17 cellular contexts compared by ENCODE assay signal in genomic region chr19:2771786-2772674, GRCh38. TPM values are rescaled to one million over a fixed set of nuclear protein-coding genes. Genes with fewer than 3 reads are reported as not detected.
DNase-seq lines count a peak whose midpoint lies in the region; ATAC-seq, FAIRE-seq and TF ChIP-seq lines count a peak whose summit lies in the region.
"Had no signal": no experiment of that assay in that cellular context is flagged by ENCODE, and none has a peak within 500 bp of the region (broad histone marks: within the 10 kb centered on the region; RNA-seq: fewer than 3 reads in every experiment).

No MANE protein-coding gene starts in this region.

- H3K27ac Mint-ChIP-seq in H9, result peak overlapping the region in 2 of 3 experiments; percentile 27 to 61; a peak in 3 of 7 replicates
- H3K27ac Mint-ChIP-seq: activated naive CD4-positive, alpha-beta T cell treated with anti-CD3 and anti-CD28 coated beads for 36 hours had no signal

- no peak overlapping the region for H2BK12ac ChIP-seq in H9 (ENCODE audit: insufficient read length, low read depth, low read length)

- no peaks in the 10 kb centered on the region for H3K4me1 ChIP-seq in H9 (ENCODE audit: insufficient read depth, low read length)
- H3K4me1 ChIP-seq in K562 (replicated peaks in 1 of 2; ENCODE audit: control insufficient read depth in 2 of 2, insufficient read depth in 2 of 2, low read length in 2 of 2), result peaks cover 5 to 49% of the 10 kb centered on the region in 2 experiments
- peaks cover 0 to 54% (median 48%) of the 10 kb centered on the region in 4 donors for H3K4me1 ChIP-seq in sigmoid colon

- CTCF ChIA-PET in K562 (lab: Yijun Ruan, JAX; ENCODE audit: low intra/inter-chr PET ratio), result no interaction called here

- H3K14ac ChIP-seq in H9 (ENCODE audit: insufficient read depth, low read length), result no peak overlapping the region

- intact Hi-C loops in K562 (cut with micrococcal nuclease) (no loop called here), left cardiac atrium (cut with DNase I) (no loop called here), sigmoid colon (cut with DNase I) (no loop called here)

- WGBS in H9 (ENCODE audit: extremely low coverage, insufficient read length, low lambda C conversion rate), result no CpG with 5 or more reads among the region's 29 CpGs
- 95% methylated on average over 28 of the region's 29 CpGs for WGBS in K562 (ENCODE audit: insufficient coverage, low coverage, missing lambda C conversion rate)
- WGBS in sigmoid colon, 2 donors, result 88% methylated on average over 29 of the region's 29 CpGs

- H4K8ac ChIP-seq in H9 (replicated peaks; ENCODE audit: insufficient read length, low read depth, low read length), result no peak overlapping the region

- H3K36me3 Mint-ChIP-seq in H9 (ENCODE audit: insufficient read depth in 1 of 3, low read depth in 3 of 3), result peaks cover 2 to 15% (median 13%) of the 10 kb centered on the region in 3 experiments; a peak in 5 of 7 replicates

- H3K4me3 Mint-ChIP-seq in H9, result no peak overlapping the region
- H3K4me3 Mint-ChIP-seq: activated naive CD4-positive, alpha-beta T cell treated with anti-CD3 and anti-CD28 coated beads for 36 hours had no signal

- no peak overlapping the region for H3K4ac ChIP-seq in H9 (ENCODE audit: low read depth, low read length)

- H3K4me2 ChIP-seq in H9 (ENCODE audit: insufficient read depth, insufficient read length, low read length), result no peak overlapping the region
- no peak overlapping the region for H3K4me2 ChIP-seq in K562 (ENCODE audit: insufficient read depth, low read length)

- no peaks in the 10 kb centered on the region for H3K9me3 Mint-ChIP-seq in H9
- H3K9me3 Mint-ChIP-seq: activated naive CD4-positive, alpha-beta T cell treated with anti-CD3 and anti-CD28 coated beads for 36 hours had no signal

- no peak overlapping the region for H2AK5ac ChIP-seq in H9 (ENCODE audit: insufficient read length, low read length)

- no peak for TF ChIP-seq RAD21 in K562 (CRISPR knock-in tag; conservative IDR thresholded peaks at IDR 0.05 in 1 of 2, IDR thresholded peaks at IDR 0.05 in 1 of 2)

- TF ChIP-seq POLR2A in K562 (conservative IDR thresholded peaks at IDR 0.05) (no peak), sigmoid colon (IDR thresholded peaks at IDR 0.05) (no peak)

- no peak overlapping the region for H2BK15ac ChIP-seq in H9 (ENCODE audit: low read depth, low read length)

- no peak overlapping the region for H3K18ac ChIP-seq in H9 (ENCODE audit: insufficient read length, low read depth, low read length)

- H3K79me1 ChIP-seq in H9 (ENCODE audit: insufficient read depth, low read depth, low read length, poor library complexity, severe bottlenecking), result peaks cover 9% of the 10 kb centered on the region

- no peaks in the 10 kb centered on the region; a peak in 1 of 4 replicates for H3K4me1 Mint-ChIP-seq in H9

- in situ Hi-C loops in K562 (cut with MboI), result no loop called here

- H3K27me3 Mint-ChIP-seq in H9 (ENCODE audit: low read depth), result no peaks in the 10 kb centered on the region

- no peak overlapping the region for H3K27ac ChIP-seq in H9 (ENCODE audit: insufficient read length, low read depth, low read length)
- no peak overlapping the region for H3K27ac ChIP-seq in K562 (ENCODE audit: extremely low read depth, low read depth, low read length)
- H3K27ac ChIP-seq in sigmoid colon, result peak overlapping the region; percentile 60 to 76 (median 75)

- H3K9me1 ChIP-seq in K562 (ENCODE audit: control insufficient read depth, insufficient read depth, low read length), result no peaks in the 10 kb centered on the region

- no peak overlapping the region for H2AFZ ChIP-seq in H9 (ENCODE audit: low read length)
- H2AFZ ChIP-seq in K562 (ENCODE audit: low read depth, low read length), result no peak overlapping the region

- H3K27me3 ChIP-seq in H9 (ENCODE audit: insufficient read depth, low read length) (no peaks in the 10 kb centered on the region), K562 (ENCODE audit: control insufficient read depth in 2 of 2, insufficient read depth in 2 of 2, low read length in 2 of 2) (no peaks in the 10 kb centered on the region), sigmoid colon (no peaks in the 10 kb centered on the region)

- no peak overlapping the region for H2BK120ac ChIP-seq in H9 (ENCODE audit: low read depth, low read length, poor library complexity, severe bottlenecking)

- DNase-seq in H9 (no peak), K562 (ENCODE audit: extremely low read depth in 1 of 4, low spot score in 3 of 4) (no peak), left cardiac atrium (no peak), sigmoid colon (no peak), putamen (ENCODE audit: low spot score) (no peak), NCI-H69 (lab: John Stamatoyannopoulos, UW) (no peak)
- DNase-seq: activated naive CD4-positive, alpha-beta T cell treated with anti-CD3 and anti-CD28 coated beads for 36 hours; effector CD8-positive, alpha-beta T cell; GDM1; MV-4-11; NCI-H774; nucleus accumbens; stimulated activated naive CD8-positive, alpha-beta T cell treated with anti-CD3 and anti-CD28 coated beads, Interleukin-15, Interleukin-2, amounts not matched to agents 100 U/mL and 50 U/mL, for 24 hours had no signal

- no peak overlapping the region for H3K4me3 ChIP-seq in K562
- no peak overlapping the region for H3K4me3 ChIP-seq in sigmoid colon

- ATAC-seq in K562 (no peak), left cardiac atrium (peak; percentile 9 to 50), GM19397 (IDR thresholded peaks at IDR 0.05; ENCODE audit: unreplicated experiment) (no peak), GM19324 (IDR thresholded peaks at IDR 0.05; ENCODE audit: low FRiP score, unreplicated experiment) (no peak)
- ATAC-seq: HCT116; stimulated activated naive CD8-positive, alpha-beta T cell treated with anti-CD3 and anti-CD28 coated beads, Interleukin-15, Interleukin-2, amounts not matched to agents 100 U/mL and 50 U/mL, for 24 hours had no signal

- no peak for TF ChIP-seq EP300 in K562 (IDR thresholded peaks at IDR 0.05; ENCODE audit: low read length)
- no peak for TF ChIP-seq EP300 in sigmoid colon (IDR thresholded peaks at IDR 0.05)

- H3K9me3 ChIP-seq in H9 (ENCODE audit: control insufficient read depth, low read depth, low read length), result no peaks in the 10 kb centered on the region
- no peaks in the 10 kb centered on the region for H3K9me3 ChIP-seq in K562 (replicated peaks; ENCODE audit: control insufficient read depth, insufficient read depth, low read depth, low read length)
- no peaks in the 10 kb centered on the region for H3K9me3 ChIP-seq in sigmoid colon

- no peak for FAIRE-seq in K562 (lab: Jason Lieb, UNC)

- no TSS peak for BruUV-seq in K562 (replicated peaks; lab: Mats Ljungman, UMichigan)

- H4K91ac ChIP-seq in H9 (ENCODE audit: insufficient read length, low read depth, low read length), result no peak overlapping the region

- no peak for TF ChIP-seq CTCF in H9 (conservative IDR thresholded peaks at IDR 0.05)
- no peak for TF ChIP-seq CTCF in K562 (IDR thresholded peaks at IDR 0.05 in 2 of 3, conservative IDR thresholded peaks at IDR 0.05 in 1 of 3; ENCODE audit: insufficient read depth in 2 of 3, low read depth in 1 of 3, low read length in 3 of 3)
- TF ChIP-seq CTCF in sigmoid colon (IDR thresholded peaks at IDR 0.05), result no peak

- H3K56ac ChIP-seq in H9 (ENCODE audit: insufficient read length, low read depth, low read length), result no peak overlapping the region

- H3T11ph ChIP-seq in H9 (ENCODE audit: low read length), result no peak overlapping the region

- no peaks in the 10 kb centered on the region for H3K23me2 ChIP-seq in H9 (ENCODE audit: insufficient read length, low read depth, low read length, poor library complexity, severe bottlenecking)

- no peak overlapping the region for H4K5ac ChIP-seq in H9 (ENCODE audit: insufficient read length, low read depth, low read length)

- POLR2A ChIA-PET in K562 (lab: Yijun Ruan, JAX), result interaction anchor here (1.5 kb wide), 2 partner anchors 11 to 13 kb away, joined by 4 to 5 read pairs; partner anchors contain the start of gene SGTA

- no peak overlapping the region for H2BK5ac ChIP-seq in H9 (ENCODE audit: insufficient read length, low read length)

- H3K23ac ChIP-seq in H9 (ENCODE audit: insufficient read length, low read depth, low read length), result no peak overlapping the region

- H2BK20ac ChIP-seq in H9 (ENCODE audit: low read depth, low read length, poor library complexity, severe bottlenecking), result no peak overlapping the region

- H3K9ac ChIP-seq in H9 (ENCODE audit: extremely low read depth, insufficient read length, low read length) (no peak overlapping the region), K562 (ENCODE audit: insufficient read depth in 1 of 2, low read depth in 2 of 2, low read length in 2 of 2) (peak overlapping the region in 1 of 2 experiments; percentile 3; a peak in 2 of 4 replicates)

- H4K20me1 ChIP-seq in H9 (ENCODE audit: control insufficient read depth, insufficient read depth, insufficient read length), result no peaks in the 10 kb centered on the region
- peaks cover 32% of the 10 kb centered on the region for H4K20me1 ChIP-seq in K562 (replicated peaks; ENCODE audit: control insufficient read depth, insufficient read depth, low read length)

- peaks cover 56% of the 10 kb centered on the region; the same call in 1 of the 2 replicates for H3K79me2 ChIP-seq in H9 (ENCODE audit: insufficient read depth, low read length)
- H3K79me2 ChIP-seq in K562 (ENCODE audit: control insufficient read depth, insufficient read depth, low read length), result peaks cover 78% of the 10 kb centered on the region

- H3K36me3 ChIP-seq in K562 (ENCODE audit: control insufficient read depth, insufficient read depth, low read length), result peaks cover 72% of the 10 kb centered on the region; the same call in 2 of the 3 replicates
- H3K36me3 ChIP-seq in sigmoid colon, result peaks cover 3 to 18% (median 8%) of the 10 kb centered on the region in 4 donors

RNA-seq across cellular contexts. Expression of gene SGTA, which starts 11.0 kb away (rescaled TPM):
- total RNA-seq in H9 (2021) (102 TPM in 2 replicates), K562 (2014; rRNA removed) (73.2 and 106 TPM in 2 replicates), K562 (2014; rRNA removed; fragmentation: Illumina TruSeq; extraction: Trizol) (16.2 and 18.1 TPM in 2 replicates), K562 (2015; rRNA removed; fragmentation: Illumina TruSeq; extraction: Trizol) (49.9 and 50.8 TPM in 2 replicates), K562 (2021) (106 and 110 TPM in 2 replicates), left cardiac atrium (10 to 100 TPM; 52.5 to 88.1 TPM), sigmoid colon (10 to 100 TPM; 42.5 to 48.1 (median 45.2) TPM)
- total RNA-seq in K562 (2011; cell fraction: chromatin; rRNA removed; ENCODE audit: low replicate concordance), result 53.5 and 114 TPM in 2 replicates
- total RNA-seq in K562 (2011; cell fraction: nucleolus; rRNA removed), result 73.2 and 78.7 TPM in 2 replicates
- 57.0 and 59.8 TPM in 2 replicates for total RNA-seq in K562 (2011; cell fraction: nucleoplasm; rRNA removed)
- polyA plus RNA-seq in K562 (2011; rRNA removed) (44.5 and 67.3 TPM in 2 replicates), K562 (2014; fragmentation: Illumina TruSeq; extraction: Trizol) (72.3 and 101 TPM in 2 replicates), K562 (2014; fragmentation: Nextera tagmentation; extraction: Ambion mirVana) (1 to 10 TPM; 1.4 to 4.8 TPM), K562 (2014; rRNA removed) (87.3 and 89.9 TPM in 2 replicates), sigmoid colon (10 to 100 TPM; 51.1 to 80.7 (median 55.0) TPM)
- polyA plus RNA-seq in K562 (2011; cell fraction: cytosol; rRNA removed), result 73.0 and 146 TPM in 2 replicates
- 65.8 and 104 TPM in 2 replicates for polyA plus RNA-seq in K562 (2011; cell fraction: nucleus; rRNA removed)
- 77.3 and 87.1 TPM in 2 replicates for polyA plus RNA-seq in K562 (2012)
- polyA minus RNA-seq in K562 (2011; rRNA and poly(A)+ RNA removed), result 10.3 and 19.1 TPM in 2 replicates
- polyA minus RNA-seq in K562 (2011; cell fraction: cytosol; rRNA and poly(A)+ RNA removed), result 38.4 and 40.7 TPM in 2 replicates
- 17.5 and 20.0 TPM in 2 replicates for polyA minus RNA-seq in K562 (2011; cell fraction: nucleus; rRNA and poly(A)+ RNA removed)

RNA-seq across cellular contexts. Expression of gene THOP1, which starts 13.3 kb away (rescaled TPM):
- 150 and 153 TPM in 2 replicates for total RNA-seq in H9 (2021)
- total RNA-seq in K562 (2011; cell fraction: chromatin; rRNA removed; ENCODE audit: low replicate concordance), result 161 and 433 TPM in 2 replicates
- 163 and 178 TPM in 2 replicates for total RNA-seq in K562 (2011; cell fraction: nucleolus; rRNA removed)
- total RNA-seq in K562 (2011; cell fraction: nucleoplasm; rRNA removed), result 128 and 148 TPM in 2 replicates
- total RNA-seq in K562 (2014; rRNA removed), result 255 and 325 TPM in 2 replicates
- 43.6 and 58.2 TPM in 2 replicates for total RNA-seq in K562 (2014; rRNA removed; fragmentation: Illumina TruSeq; extraction: Trizol)
- total RNA-seq in K562 (2015; rRNA removed; fragmentation: Illumina TruSeq; extraction: Trizol), result 97.6 and 106 TPM in 2 replicates
- 193 and 203 TPM in 2 replicates for total RNA-seq in K562 (2021)
- polyA plus RNA-seq in K562 (2011; rRNA removed), result 96.1 and 122 TPM in 2 replicates
- 93.4 and 185 TPM in 2 replicates for polyA plus RNA-seq in K562 (2011; cell fraction: cytosol; rRNA removed)
- polyA plus RNA-seq in K562 (2011; cell fraction: nucleus; rRNA removed), result 299 and 377 TPM in 2 replicates
- 128 and 152 TPM in 2 replicates for polyA plus RNA-seq in K562 (2012)
- 77.3 and 106 TPM in 2 replicates for polyA plus RNA-seq in K562 (2014; fragmentation: Illumina TruSeq; extraction: Trizol)
- polyA plus RNA-seq in K562 (2014; fragmentation: Nextera tagmentation; extraction: Ambion mirVana), result 1 to 10 TPM; 1.3 to 2.0 TPM
- 174 and 181 TPM in 2 replicates for polyA plus RNA-seq in K562 (2014; rRNA removed)
- 65.6 and 91.6 TPM in 2 replicates for polyA minus RNA-seq in K562 (2011; rRNA and poly(A)+ RNA removed)
- 90.0 and 90.6 TPM in 2 replicates for polyA minus RNA-seq in K562 (2011; cell fraction: cytosol; rRNA and poly(A)+ RNA removed)
- 35.1 and 68.2 TPM in 2 replicates for polyA minus RNA-seq in K562 (2011; cell fraction: nucleus; rRNA and poly(A)+ RNA removed)
- total RNA-seq in left cardiac atrium, result 10 to 100 TPM; 48.4 to 74.5 TPM
- 10 to 100 TPM; 23.2 to 61.8 (median 33.9) TPM for total RNA-seq in sigmoid colon
- polyA plus RNA-seq in sigmoid colon, result 10 to 100 TPM; 30.0 to 97.0 (median 51.1) TPM

RNA-seq across cellular contexts. Expression of gene SLC39A3, which starts 32.2 kb away (rescaled TPM):
- 32.4 and 33.8 TPM in 2 replicates for total RNA-seq in H9 (2021)
- total RNA-seq in K562 (2011; cell fraction: chromatin; rRNA removed; ENCODE audit: low replicate concordance), result 117 and 251 TPM in 2 replicates
- 298 and 302 TPM in 2 replicates for total RNA-seq in K562 (2011; cell fraction: nucleolus; rRNA removed)
- 179 and 217 TPM in 2 replicates for total RNA-seq in K562 (2011; cell fraction: nucleoplasm; rRNA removed)
- total RNA-seq in K562 (2014; rRNA removed), result 161 and 172 TPM in 2 replicates
- 58.6 and 93.5 TPM in 2 replicates for total RNA-seq in K562 (2014; rRNA removed; fragmentation: Illumina TruSeq; extraction: Trizol)
- 87.1 and 91.3 TPM in 2 replicates for total RNA-seq in K562 (2015; rRNA removed; fragmentation: Illumina TruSeq; extraction: Trizol)
- 149 and 152 TPM in 2 replicates for total RNA-seq in K562 (2021)
- polyA plus RNA-seq in K562 (2011; rRNA removed), result 127 and 145 TPM in 2 replicates
- polyA plus RNA-seq in K562 (2011; cell fraction: cytosol; rRNA removed), result 193 and 267 TPM in 2 replicates
- polyA plus RNA-seq in K562 (2011; cell fraction: nucleus; rRNA removed), result 120 and 140 TPM in 2 replicates
- polyA plus RNA-seq in K562 (2012), result 107 and 221 TPM in 2 replicates
- 215 and 268 TPM in 2 replicates for polyA plus RNA-seq in K562 (2014; fragmentation: Illumina TruSeq; extraction: Trizol)
- 1 to 10 TPM; 2.3 to 3.6 TPM for polyA plus RNA-seq in K562 (2014; fragmentation: Nextera tagmentation; extraction: Ambion mirVana)
- 165 and 173 TPM in 2 replicates for polyA plus RNA-seq in K562 (2014; rRNA removed)
- 62.5 and 83.9 TPM in 2 replicates for polyA minus RNA-seq in K562 (2011; rRNA and poly(A)+ RNA removed)
- 76.8 and 77.8 TPM in 2 replicates for polyA minus RNA-seq in K562 (2011; cell fraction: cytosol; rRNA and poly(A)+ RNA removed)
- polyA minus RNA-seq in K562 (2011; cell fraction: nucleus; rRNA and poly(A)+ RNA removed), result 36.1 and 44.7 TPM in 2 replicates
- 10 to 100 TPM; 21.9 to 25.5 TPM for total RNA-seq in left cardiac atrium
- total RNA-seq in sigmoid colon, result 10 to 100 TPM; 15.5 to 21.7 (median 17.5) TPM
- 10 to 100 TPM in 1 of 3 donors, 1 to 10 TPM in 2; 7.2 to 35.4 (median 7.4) TPM for polyA plus RNA-seq in sigmoid colon

RNA-seq across cellular contexts. Expression of gene ZNF554, which starts 47.6 kb away (rescaled TPM):
- 5.9 and 6.6 TPM in 2 replicates for total RNA-seq in H9 (2021)
- 3.7 and 5.4 TPM in 2 replicates for total RNA-seq in K562 (2011; cell fraction: chromatin; rRNA removed; ENCODE audit: low replicate concordance)
- 2.8 and 2.9 TPM in 2 replicates for total RNA-seq in K562 (2011; cell fraction: nucleolus; rRNA removed)
- total RNA-seq in K562 (2011; cell fraction: nucleoplasm; rRNA removed), result 3.2 and 4.7 TPM in 2 replicates
- 1.2 and 1.5 TPM in 2 replicates for total RNA-seq in K562 (2014; rRNA removed)
- 1.0 and 1.4 TPM in 2 replicates for total RNA-seq in K562 (2014; rRNA removed; fragmentation: Illumina TruSeq; extraction: Trizol)
- total RNA-seq in K562 (2015; rRNA removed; fragmentation: Illumina TruSeq; extraction: Trizol), result 1.1 and 1.3 TPM in 2 replicates
- 1.3 and 1.8 TPM in 2 replicates for total RNA-seq in K562 (2021)
- polyA plus RNA-seq in K562 (2011; rRNA removed), result 1.3 and 1.5 TPM in 2 replicates
- polyA plus RNA-seq in K562 (2011; cell fraction: cytosol; rRNA removed), result 0.78 and 1.0 TPM in 2 replicates
- 1.5 and 2.0 TPM in 2 replicates for polyA plus RNA-seq in K562 (2011; cell fraction: nucleus; rRNA removed)
- polyA plus RNA-seq in K562 (2012), result 0.64 and 1.4 TPM in 2 replicates
- polyA plus RNA-seq in K562 (2014; fragmentation: Illumina TruSeq; extraction: Trizol), result 0.89 and 1.0 TPM in 2 replicates
- polyA plus RNA-seq in K562 (2014; fragmentation: Nextera tagmentation; extraction: Ambion mirVana), result under 1 TPM; 0.07 to 0.31 TPM
- 1.1 and 1.4 TPM in 2 replicates for polyA plus RNA-seq in K562 (2014; rRNA removed)
- 2.5 and 3.2 TPM in 2 replicates for polyA minus RNA-seq in K562 (2011; rRNA and poly(A)+ RNA removed)
- polyA minus RNA-seq in K562 (2011; cell fraction: cytosol; rRNA and poly(A)+ RNA removed), result 0.64 and 1.5 TPM in 2 replicates
- 0.81 and 1.3 TPM in 2 replicates for polyA minus RNA-seq in K562 (2011; cell fraction: nucleus; rRNA and poly(A)+ RNA removed)
- total RNA-seq in left cardiac atrium, result 1 to 10 TPM; 4.1 to 4.8 TPM
- total RNA-seq in sigmoid colon, result 1 to 10 TPM; 3.3 to 8.1 (median 4.2) TPM
- polyA plus RNA-seq in sigmoid colon, result 1 to 10 TPM; 1.2 to 2.5 (median 2.4) TPM

RNA-seq across cellular contexts. Expression of gene DIRAS1, which starts 50.9 kb away (rescaled TPM):
- 7.8 and 9.7 TPM in 2 replicates for total RNA-seq in H9 (2021)
- total RNA-seq in K562 (2011; cell fraction: chromatin; rRNA removed; ENCODE audit: low replicate concordance), result 5.2 and 12.7 TPM in 2 replicates
- 5.7 and 6.5 TPM in 2 replicates for total RNA-seq in K562 (2011; cell fraction: nucleolus; rRNA removed)
- total RNA-seq in K562 (2011; cell fraction: nucleoplasm; rRNA removed), result 4.3 and 5.3 TPM in 2 replicates
- 2.2 and 3.3 TPM in 2 replicates for total RNA-seq in K562 (2014; rRNA removed)
- total RNA-seq in K562 (2014; rRNA removed; fragmentation: Illumina TruSeq; extraction: Trizol), result 2.3 TPM in 2 replicates
- 2.9 and 3.3 TPM in 2 replicates for total RNA-seq in K562 (2015; rRNA removed; fragmentation: Illumina TruSeq; extraction: Trizol)
- total RNA-seq in K562 (2021), result 12.0 and 12.8 TPM in 2 replicates
- 7.3 and 12.0 TPM in 2 replicates for polyA plus RNA-seq in K562 (2011; rRNA removed)
- 8.0 and 16.3 TPM in 2 replicates for polyA plus RNA-seq in K562 (2011; cell fraction: cytosol; rRNA removed)
- 10.3 and 10.5 TPM in 2 replicates for polyA plus RNA-seq in K562 (2011; cell fraction: nucleus; rRNA removed)
- polyA plus RNA-seq in K562 (2012), result 5.1 and 7.3 TPM in 2 replicates
- 3.8 and 4.9 TPM in 2 replicates for polyA plus RNA-seq in K562 (2014; fragmentation: Illumina TruSeq; extraction: Trizol)
- under 1 TPM; 0.11 to 0.18 TPM for polyA plus RNA-seq in K562 (2014; fragmentation: Nextera tagmentation; extraction: Ambion mirVana)
- polyA plus RNA-seq in K562 (2014; rRNA removed), result 4.7 and 6.0 TPM in 2 replicates
- polyA minus RNA-seq in K562 (2011; rRNA and poly(A)+ RNA removed), result 10.2 and 11.4 TPM in 2 replicates
- 8.0 and 8.7 TPM in 2 replicates for polyA minus RNA-seq in K562 (2011; cell fraction: cytosol; rRNA and poly(A)+ RNA removed)
- 1.8 and 2.6 TPM in 2 replicates for polyA minus RNA-seq in K562 (2011; cell fraction: nucleus; rRNA and poly(A)+ RNA removed)
- total RNA-seq in left cardiac atrium, result 100 to 1,000 TPM; 108 to 211 TPM
- total RNA-seq in sigmoid colon, result 1 to 10 TPM in 2 of 4 donors, under 1 TPM in 2; 0.33 to 2.2 (median 1.2) TPM
- polyA plus RNA-seq in sigmoid colon, result 1 to 10 TPM in 2 of 3 donors, under 1 TPM in 1; 0.60 to 1.6 (median 1.6) TPM
- total RNA-seq: T-helper 1 cell treated with Interleukin-12 subunit alpha and Interleukin-12 subunit beta and Interleukin-4 antibody, amounts not matched to agents 30 ng/mL and 1 ng/mL, for 36 hours had no signal

Comparison
In these comparisons a context has a peak if more than half of its experiments do, and no peak if none do; other contexts are left out.
1. H3K27ac ChIP-seq: peak in sigmoid colon (4 of 4); none in H9 (single experiment) and K562 (single experiment).
2. ATAC-seq: peak in left cardiac atrium (2 of 2); none in K562 (single experiment), GM19397 (single experiment) and GM19324 (single experiment).